ENCODE assay signal across 10 cellular contexts in the genomic region with DNA sequence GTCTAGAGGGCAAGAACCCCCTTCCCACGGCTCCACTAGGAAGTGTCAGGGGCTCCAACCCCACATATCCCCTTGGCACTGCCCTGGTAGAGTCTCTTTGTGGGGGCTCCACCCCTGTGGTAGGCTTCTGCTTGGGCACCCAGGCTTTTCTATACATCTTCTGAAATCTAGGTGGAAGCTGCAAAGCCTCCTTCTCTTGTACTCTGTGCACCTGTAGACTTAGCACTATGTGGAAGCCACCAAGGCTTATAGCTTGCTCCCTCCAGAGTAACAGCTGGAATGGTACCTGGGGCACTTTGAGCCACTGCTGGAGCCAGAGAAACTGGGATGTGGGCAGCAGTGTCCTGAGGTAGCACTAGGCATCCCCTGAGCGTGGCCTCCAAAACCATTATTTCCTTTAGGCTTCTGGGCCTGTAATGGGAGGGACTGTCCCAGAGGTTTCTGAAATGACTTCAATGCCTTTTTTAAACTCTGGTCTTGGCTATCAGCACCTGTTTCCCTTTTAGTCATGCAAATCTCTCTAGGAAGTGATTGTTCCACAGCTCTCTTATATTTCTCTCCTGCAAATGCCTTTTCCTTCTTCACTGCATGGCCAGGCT.
DNase-seq lines count a peak whose midpoint lies in the region; ATAC-seq and TF ChIP-seq lines count a peak whose summit lies in the region.
"Had no signal": no experiment of that assay in that cellular context is flagged by ENCODE, and none has a peak within 500 bp of the region (broad histone marks: within the 10 kb centered on the region; RNA-seq: fewer than 3 reads in every experiment).

No MANE protein-coding gene starts in this region.

- POLR2A ChIA-PET in GM10248 (lab: Yijun Ruan, JAX), result no interaction called here

- H3K4me1 Mint-ChIP-seq in chondrocyte (ENCODE audit: low read depth), result peaks cover 3% of the 10 kb centered on the region

- H3K36me3 Mint-ChIP-seq in chondrocyte (ENCODE audit: low read depth), result peaks cover 50% of the 10 kb centered on the region

- no peaks in the 10 kb centered on the region for H3K27me3 Mint-ChIP-seq in chondrocyte (ENCODE audit: low read depth)

- H3K4me3 Mint-ChIP-seq in chondrocyte (ENCODE audit: unreplicated experiment), result no peak overlapping the region
- H3K4me3 Mint-ChIP-seq: nephron progenitor cell had no signal

- DNase-seq in GM10248 (ENCODE audit: extremely low spot score), result peak; percentile 52
- no peak for DNase-seq in NCI-H146 (lab: John Stamatoyannopoulos, UW)
- DNase-seq in iPS-NIHi7 (ENCODE audit: extremely low spot score), result no peak
- DNase-seq in chondrocyte (ENCODE audit: low spot score), result no peak
- no peak for DNase-seq in germinal center (ENCODE audit: low spot score)
- DNase-seq: NCI-H526, nephron progenitor cell had no signal

- no peak overlapping the region for H3K27ac Mint-ChIP-seq in chondrocyte (ENCODE audit: unreplicated experiment)
- H3K27ac Mint-ChIP-seq: nephron progenitor cell had no signal

- CTCF ChIA-PET in GM10248 (lab: Yijun Ruan, JAX), result interaction anchor here (1.1 to 2.0 kb wide), 6 partner anchors 9 to 150 kb away, joined by 3 to 6 read pairs (median 4); no protein-coding TSS in a partner anchor

- TF ChIP-seq CTCF in GM10248 (IDR thresholded peaks at IDR 0.05; ENCODE audit: control extremely low read depth, extremely low read depth, low read depth, missing control alignments), result no peak
- TF ChIP-seq CTCF in chondrocyte (IDR thresholded peaks at IDR 0.05), result no peak

- H3K9me3 Mint-ChIP-seq in chondrocyte (ENCODE audit: low read depth), result no peaks in the 10 kb centered on the region

- ATAC-seq in GM19025 (IDR thresholded peaks at IDR 0.05; ENCODE audit: low read depth, unreplicated experiment), result peak; percentile 90
- ATAC-seq in HG02678 (IDR thresholded peaks at IDR 0.05; ENCODE audit: unreplicated experiment), result peak; percentile 94
- ATAC-seq in HG03521 (IDR thresholded peaks at IDR 0.05; ENCODE audit: unreplicated experiment), result peak; percentile 61
